ENCODE assay signal across 24 cellular contexts in the genomic region with DNA sequence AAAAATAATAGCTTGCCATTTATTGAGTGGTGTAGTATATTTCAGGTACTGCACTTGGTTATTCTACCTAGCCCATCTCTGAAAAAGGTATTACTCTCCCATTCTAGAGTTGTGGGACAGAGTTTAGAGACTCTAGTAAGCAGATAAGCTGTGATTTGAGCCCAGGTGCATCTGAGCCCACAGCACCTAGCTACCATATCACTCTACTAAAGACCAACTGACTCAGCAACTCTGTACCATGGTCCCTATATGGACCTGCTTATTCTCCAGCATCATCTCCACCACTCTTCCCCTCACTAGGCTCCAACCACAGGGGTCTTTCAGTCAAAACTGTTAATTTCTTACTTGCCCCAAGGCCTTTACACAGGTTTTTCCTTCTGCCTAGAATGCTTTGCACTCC.
"Had no signal": no experiment of that assay in that cellular context is flagged by ENCODE, and none has a peak within 500 bp of the region (broad histone marks: within the 10 kb centered on the region; RNA-seq: fewer than 3 reads in every experiment).

No MANE protein-coding gene starts in this region.

- H3K36me3 ChIP-seq: breast epithelium, neutrophil, thyroid gland, uterus had no signal

- H3K4me3 ChIP-seq: breast epithelium, thyroid gland, uterus had no signal

- ATAC-seq: activated CD8-positive, alpha-beta T cell treated with anti-CD3 and anti-CD28 coated beads, Interleukin-2, amount 10 ng/mL, durations not matched to agents 7 days and 5 days; effector memory CD8-positive, alpha-beta T cell; left cardiac atrium; natural killer cell; stimulated activated memory B cell treated with anti-CD40 and anti-IgM and Interleukin-4, amounts not matched to agents 10 μg/mL and 1 μg/mL and 100 μg/mL, for 72 hours; WTC11 had no signal

- H3K4me1 ChIP-seq: breast epithelium had no signal

- H3K27ac Mint-ChIP-seq: activated CD8-positive, alpha-beta T cell treated with anti-CD3 and anti-CD28 coated beads, Interleukin-2, amount 10 ng/mL, durations not matched to agents 7 days and 5 days; effector memory CD8-positive, alpha-beta T cell; natural killer cell; stimulated activated memory B cell treated with anti-CD40 and anti-IgM and Interleukin-4, amounts not matched to agents 10 μg/mL and 1 μg/mL and 100 μg/mL, for 72 hours; WTC11 had no signal

- H3K9me3 Mint-ChIP-seq: effector memory CD8-positive, alpha-beta T cell; immature natural killer cell; natural killer cell; stimulated activated memory B cell treated with anti-CD40 and anti-IgM and Interleukin-4, amounts not matched to agents 10 μg/mL and 1 μg/mL and 100 μg/mL, for 72 hours; WTC11 had no signal

- H3K27me3 Mint-ChIP-seq: effector memory CD8-positive, alpha-beta T cell; stimulated activated memory B cell treated with anti-CD40 and anti-IgM and Interleukin-4, amounts not matched to agents 10 μg/mL and 1 μg/mL and 100 μg/mL, for 72 hours had no signal

- H3K36me3 Mint-ChIP-seq: immature natural killer cell; natural killer cell; stimulated activated memory B cell treated with anti-CD40 and anti-IgM and Interleukin-4, amounts not matched to agents 10 μg/mL and 1 μg/mL and 100 μg/mL, for 72 hours; WTC11 had no signal

- H3K4me3 Mint-ChIP-seq: activated CD8-positive, alpha-beta T cell treated with anti-CD3 and anti-CD28 coated beads, Interleukin-2, amount 10 ng/mL, durations not matched to agents 7 days and 5 days; effector memory CD8-positive, alpha-beta T cell; immature natural killer cell; natural killer cell; stimulated activated memory B cell treated with anti-CD40 and anti-IgM and Interleukin-4, amounts not matched to agents 10 μg/mL and 1 μg/mL and 100 μg/mL, for 72 hours; WTC11 had no signal

- H3K27me3 ChIP-seq: breast epithelium, neutrophil, thyroid gland, uterus had no signal

- H3K27ac ChIP-seq: breast epithelium, epithelial cell of prostate, neutrophil, thyroid gland, uterus had no signal

- DNase-seq: activated CD4-positive, alpha-beta T cell treated with anti-CD3 and anti-CD28 coated beads for 4 hours; activated CD8-positive, alpha-beta memory T cell treated with anti-CD3 and anti-CD28 coated beads, Interleukin-2, amount 50 U/mL, for 4 hours; activated CD8-positive, alpha-beta T cell treated with anti-CD3 and anti-CD28 coated beads, Interleukin-2, amount 10 ng/mL, durations not matched to agents 7 days and 5 days; activated gamma-delta T cell treated with Interleukin-2 at 50 U/mL for 16 hours; anterior cingulate cortex; cerebellar nuclear complex; dermis blood vessel endothelial cell; effector memory CD8-positive, alpha-beta T cell; foreskin melanocyte; immature natural killer cell; left cardiac atrium; mammary epithelial cell; natural killer cell; posterior cingulate gyrus; retina; stimulated activated CD4-positive, alpha-beta T cell treated with anti-CD3 and anti-CD28 coated beads, Interleukin-2, amount 100 ng/mL, for 48 hours; T-helper 2 cell; thyroid gland; uterus had no signal

- H3K9me3 ChIP-seq: breast epithelium, neutrophil, thyroid gland, uterus had no signal
